Comparison of ENCODE assay signal across 28 cellular contexts in the genomic region with DNA sequence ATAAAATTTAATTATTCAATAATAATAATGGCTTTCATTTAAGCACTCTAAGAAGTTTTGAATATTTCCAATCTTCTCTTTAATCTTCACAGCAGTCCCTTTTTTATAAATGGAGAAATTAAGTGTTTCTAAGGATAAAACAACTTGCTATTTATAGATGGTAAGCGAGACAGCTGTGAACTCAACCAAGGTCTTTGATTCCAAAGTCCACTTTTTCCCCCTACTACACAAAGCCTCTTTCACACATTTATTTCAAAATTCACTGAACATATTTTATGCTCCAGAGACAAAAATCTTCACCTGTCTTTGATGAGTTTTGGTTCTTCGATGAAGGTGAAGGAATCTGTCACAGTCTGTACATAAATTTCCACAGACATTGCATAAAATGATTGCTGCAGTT.
"Had no signal": no experiment of that assay in that cellular context is flagged by ENCODE, and none has a peak within 500 bp of the region (broad histone marks: within the 10 kb centered on the region; RNA-seq: fewer than 3 reads in every experiment).

No MANE protein-coding gene starts in this region.

- DNase-seq: hippocampal formation; kidney glomerular epithelial cell; left cardiac atrium; left lung; mesendoderm; naive thymus-derived CD4-positive, alpha-beta T cell; ovary; posterior cingulate gyrus; retina; right cardiac atrium; small intestine; spleen; stimulated activated CD4-positive, alpha-beta T cell treated with anti-CD3 and anti-CD28 coated beads, Interleukin-4, amount 100 ng/mL, for 24 hours; stimulated activated naive CD4-positive, alpha-beta T cell; tibial artery; trophoblast cell; upper lobe of right lung had no signal

- H3K4me1 Mint-ChIP-seq: stimulated activated effector memory CD8-positive, alpha-beta T cell treated with anti-CD3 and anti-CD28 coated beads, Interleukin-12 subunit alpha, Interleukin-12 subunit beta, amount 100 ng/mL, for 72 hours had no signal

- H3K4me3 ChIP-seq: left lung, lung, ovary, prostate gland, spleen, suprapubic skin, thoracic aorta, tibial artery, upper lobe of right lung had no signal

- H3K9me3 Mint-ChIP-seq: mesothelial cell of epicardium; naive thymus-derived CD4-positive, alpha-beta T cell; natural killer cell treated with Interleukin-12 subunit alpha and Interleukin-12 subunit beta and Interleukin-15 and Interleukin-18, amount 100 ng/mL, for 72 hours; stimulated activated effector memory CD8-positive, alpha-beta T cell treated with anti-CD3 and anti-CD28 coated beads, Interleukin-12 subunit alpha, Interleukin-12 subunit beta, amount 100 ng/mL, for 72 hours; stimulated activated naive CD8-positive, alpha-beta T cell treated with anti-CD3 and anti-CD28 coated beads, Interleukin-15, Interleukin-2, amounts not matched to agents 100 ng/mL and 50 ng/mL, for 24 hours had no signal

- H3K27ac ChIP-seq: left lung, ovary, prostate gland, spleen, suprapubic skin, thoracic aorta, tibial artery, upper lobe of right lung had no signal

- H3K9me3 ChIP-seq: left lung, ovary, prostate gland, spleen, suprapubic skin, thoracic aorta, tibial artery, upper lobe of right lung had no signal

- FAIRE-seq: keratinocyte, small intestine, urothelium cell line had no signal

- H3K4me1 ChIP-seq: left lung, prostate gland, suprapubic skin, tibial artery, upper lobe of right lung had no signal

- H3K4me3 Mint-ChIP-seq: mesothelial cell of epicardium; naive thymus-derived CD4-positive, alpha-beta T cell; natural killer cell treated with Interleukin-12 subunit alpha and Interleukin-12 subunit beta and Interleukin-15 and Interleukin-18, amount 100 ng/mL, for 72 hours; stimulated activated effector memory CD8-positive, alpha-beta T cell treated with anti-CD3 and anti-CD28 coated beads, Interleukin-12 subunit alpha, Interleukin-12 subunit beta, amount 100 ng/mL, for 72 hours; stimulated activated naive CD8-positive, alpha-beta T cell treated with anti-CD3 and anti-CD28 coated beads, Interleukin-15, Interleukin-2, amounts not matched to agents 100 ng/mL and 50 ng/mL, for 24 hours had no signal

- H3K27ac Mint-ChIP-seq: mesothelial cell of epicardium; natural killer cell treated with Interleukin-12 subunit alpha and Interleukin-12 subunit beta and Interleukin-15 and Interleukin-18, amount 100 ng/mL, for 72 hours; stimulated activated naive CD8-positive, alpha-beta T cell treated with anti-CD3 and anti-CD28 coated beads, Interleukin-15, Interleukin-2, amounts not matched to agents 100 ng/mL and 50 ng/mL, for 24 hours had no signal

- H3K27me3 Mint-ChIP-seq: naive thymus-derived CD4-positive, alpha-beta T cell; natural killer cell treated with Interleukin-12 subunit alpha and Interleukin-12 subunit beta and Interleukin-15 and Interleukin-18, amount 100 ng/mL, for 72 hours; stimulated activated naive CD8-positive, alpha-beta T cell treated with anti-CD3 and anti-CD28 coated beads, Interleukin-15, Interleukin-2, amounts not matched to agents 100 ng/mL and 50 ng/mL, for 24 hours had no signal

- H3K36me3 ChIP-seq: ovary, prostate gland had no signal

- H3K27me3 ChIP-seq: left lung, ovary, spleen, suprapubic skin, tibial artery, upper lobe of right lung had no signal

- ATAC-seq: left cardiac atrium; left lung; naive thymus-derived CD4-positive, alpha-beta T cell; natural killer cell treated with Interleukin-12 subunit alpha and Interleukin-12 subunit beta and Interleukin-15 and Interleukin-18, amount 100 ng/mL, for 72 hours; right cardiac atrium; sciatic nerve; stimulated activated effector memory CD8-positive, alpha-beta T cell treated with anti-CD3 and anti-CD28 coated beads, Interleukin-12 subunit alpha, Interleukin-12 subunit beta, amount 100 ng/mL, for 72 hours; upper lobe of right lung had no signal
